24 cellular contexts compared by ENCODE assay signal in the genomic region with DNA sequence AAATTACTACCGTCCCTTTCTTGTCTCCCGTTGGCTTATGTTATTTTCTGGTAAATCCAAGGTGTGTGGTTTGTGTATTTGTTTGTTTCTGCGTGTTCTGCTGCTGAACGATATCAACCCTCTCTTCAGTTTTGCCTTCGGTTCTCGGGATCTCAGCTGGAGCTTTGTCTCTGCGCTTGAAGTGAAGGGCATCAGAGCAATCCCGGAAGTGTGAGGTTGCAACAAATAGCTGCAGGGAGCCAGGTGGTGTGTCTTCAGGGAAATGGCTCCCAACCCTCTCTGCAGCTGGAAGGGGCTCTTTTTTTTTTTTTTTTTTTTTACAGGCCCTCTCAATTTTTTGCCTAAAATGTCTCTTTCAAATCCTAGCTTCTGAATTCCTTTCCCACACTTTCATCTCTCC.
DNase-seq lines count a peak whose midpoint lies in the region; ATAC-seq, FAIRE-seq and TF ChIP-seq lines count a peak whose summit lies in the region.
"Had no signal": no experiment of that assay in that cellular context is flagged by ENCODE, and none has a peak within 500 bp of the region (broad histone marks: within the 10 kb centered on the region; RNA-seq: fewer than 3 reads in every experiment).

No MANE protein-coding gene starts in this region.

- peak overlapping the region; percentile 53 for H3K4me2 ChIP-seq in BLaER1
- peak overlapping the region; percentile 50 for H3K4me2 ChIP-seq in DND-41 (ENCODE audit: insufficient read depth, low read length)
- peak overlapping the region; percentile 44 for H3K4me2 ChIP-seq in Karpas-422 (ENCODE audit: low read depth, low read length, poor library complexity, severe bottlenecking)
- no peak overlapping the region for H3K4me2 ChIP-seq in HepG2 (ENCODE audit: low read depth, low read length)
- H3K4me2 ChIP-seq: A549, GM23338 had no signal

- H3K27ac Mint-ChIP-seq in activated CD8-positive, alpha-beta T cell treated with anti-CD3 and anti-CD28 coated beads, Interleukin-2, amount 10 ng/mL, durations not matched to agents 7 days and 5 days: no peak overlapping the region
- H3K27ac Mint-ChIP-seq: CD8-positive, alpha-beta T cell; GM23338; H9 had no signal

- H3K79me2 ChIP-seq in DND-41 (ENCODE audit: insufficient read depth, low read length) (no peaks in the 10 kb centered on the region), Karpas-422 (ENCODE audit: low read length) (no peaks in the 10 kb centered on the region), HepG2 (ENCODE audit: insufficient read depth, low read length) (no peaks in the 10 kb centered on the region)

- no peaks in the 10 kb centered on the region for H3K9me2 ChIP-seq in Karpas-422 (replicated peaks; ENCODE audit: insufficient read depth, low read length)

- TF ChIP-seq EP300 in HepG2 (IDR thresholded peaks at IDR 0.05; ENCODE audit: low read depth in 2 of 2, low read length in 2 of 2) (no peak), HepG2 (CRISPR knock-in tag; IDR thresholded peaks at IDR 0.05; ENCODE audit: borderline replicate concordance) (no peak)

- ATAC-seq in DND-41 (ENCODE audit: insufficient read depth, low read depth) (peak; percentile 100), lung (ENCODE audit: insufficient read depth, low FRiP score) (no peak), HepG2 (no peak)
- ATAC-seq in activated CD8-positive, alpha-beta T cell treated with anti-CD3 and anti-CD28 coated beads, Interleukin-2, amount 10 ng/mL, durations not matched to agents 7 days and 5 days: no peak
- ATAC-seq: A549; CD8-positive, alpha-beta T cell; GM12878; GM23338; HCT116 had no signal

- POLR2A ChIA-PET in HepG2 (lab: Yijun Ruan, JAX): no interaction called here
- POLR2A ChIA-PET in activated CD8-positive, alpha-beta T cell treated with anti-CD3 and anti-CD28 coated beads, Interleukin-2, amount 10 ng/mL, durations not matched to agents 7 days and 5 days (lab: Charles Lee): no interaction called here

- H3K4me1 ChIP-seq in BLaER1 (peaks cover 25% of the 10 kb centered on the region), DND-41 (ENCODE audit: insufficient read depth, low read length) (peaks cover 27% of the 10 kb centered on the region), Karpas-422 (ENCODE audit: low read length) (peaks cover 18% of the 10 kb centered on the region), lung (ENCODE audit: control insufficient read depth in 2 of 2, insufficient read depth in 2 of 2, low read length in 2 of 2) (no peaks in the 10 kb centered on the region), HepG2 (ENCODE audit: insufficient read depth, low read length) (no peaks in the 10 kb centered on the region)
- H3K4me1 ChIP-seq: A549, BE2C had no signal

- H3K4me3 ChIP-seq in BLaER1: peak overlapping the region; percentile 14; the same call in 1 of the 2 replicates
- H3K4me3 ChIP-seq in DND-41 (ENCODE audit: low read depth in 1 of 2, low read length in 2 of 2): peak overlapping the region in 1 of 2 experiments; percentile 21; a peak in 2 of 4 replicates
- H3K4me3 ChIP-seq in Karpas-422 (ENCODE audit: low read length): no peak overlapping the region
- H3K4me3 ChIP-seq in lung: no peak overlapping the region
- no peak overlapping the region for H3K4me3 ChIP-seq in HepG2 (replicated peaks in 1 of 3; ENCODE audit: insufficient read depth in 1 of 3, low read depth in 2 of 3, low read length in 3 of 3)
- H3K4me3 ChIP-seq: A549, GM12878, GM23338 had no signal

- H3K9ac ChIP-seq in BLaER1 (0 out of 2 replicates have a peak overlapping the region, but pooled peaks have one; percentile 5), DND-41 (ENCODE audit: low read depth, low read length) (peak overlapping the region; percentile 46), Karpas-422 (ENCODE audit: low read length) (no peak overlapping the region), HepG2 (ENCODE audit: insufficient read depth, low read depth, low read length) (no peak overlapping the region)

- H2AFZ ChIP-seq in DND-41 (ENCODE audit: low read depth, low read length): peak overlapping the region; percentile 71
- no peak overlapping the region for H2AFZ ChIP-seq in Karpas-422 (ENCODE audit: low read length)
- H2AFZ ChIP-seq in HepG2 (ENCODE audit: low read length): no peak overlapping the region
- H2AFZ ChIP-seq: GM23338 had no signal

- in situ Hi-C loops in HepG2 (cut with HindIII; ENCODE audit: extremely low pct_ligation_motif_present, low pct_unique_long_range_greater_than_20kb): no loop called here

- H3K9me3 Mint-ChIP-seq in activated CD8-positive, alpha-beta T cell treated with anti-CD3 and anti-CD28 coated beads, Interleukin-2, amount 10 ng/mL, durations not matched to agents 7 days and 5 days (ENCODE audit: insufficient read depth): no peaks in the 10 kb centered on the region
- H3K9me3 Mint-ChIP-seq: CD8-positive, alpha-beta T cell; GM23338 had no signal

- H3K36me3 ChIP-seq in BLaER1 (no peaks in the 10 kb centered on the region), DND-41 (ENCODE audit: insufficient read depth, low read length) (no peaks in the 10 kb centered on the region), Karpas-422 (ENCODE audit: insufficient read depth, low read length) (no peaks in the 10 kb centered on the region), lung (ENCODE audit: control insufficient read depth in 2 of 2, insufficient read depth in 2 of 2, low read length in 2 of 2) (no peaks in the 10 kb centered on the region), HepG2 (replicated peaks in 1 of 2; ENCODE audit: control insufficient read depth in 1 of 2, insufficient read depth in 2 of 2, low read length in 2 of 2) (no peaks in the 10 kb centered on the region)
- H3K36me3 ChIP-seq: BE2C had no signal

- DNase-seq in DND-41 (peak; percentile 86), Karpas-422 (no peak), lung (ENCODE audit: low spot score) (peak; percentile 2), HepG2 (ENCODE audit: low spot score) (no peak)
- DNase-seq in stimulated activated CD8-positive, alpha-beta memory T cell treated with anti-CD3 and anti-CD28 coated beads, Interleukin-4, amount 100 ng/mL, for 48 hours: no peak
- DNase-seq in activated CD8-positive, alpha-beta T cell treated with anti-CD3 and anti-CD28 coated beads, Interleukin-2, amount 10 ng/mL, durations not matched to agents 7 days and 5 days: no peak
- DNase-seq: 8988T; ACHN; AML-193; BE2C; Caco-2; CD4-positive, CD25-positive, alpha-beta regulatory T cell; CD8-positive, alpha-beta T cell; DMS153; EL; GDM1; H9 had no signal

- intact Hi-C loops in HepG2 (cut with micrococcal nuclease; ENCODE audit: unreplicated experiment): no loop called here

- no TSS peak for BruUV-seq in HepG2 (replicated peaks; lab: Mats Ljungman, UMichigan)

- CTCF ChIA-PET in HepG2 (lab: Yijun Ruan, JAX; ENCODE audit: low intra/inter-chr PET ratio, low total read pairs): no interaction called here
- CTCF ChIA-PET in activated CD8-positive, alpha-beta T cell treated with anti-CD3 and anti-CD28 coated beads, Interleukin-2, amount 10 ng/mL, durations not matched to agents 7 days and 5 days (lab: Charles Lee): no interaction called here

- no peak for TF ChIP-seq POLR2A in HepG2 (IDR thresholded peaks at IDR 0.05; ENCODE audit: insufficient read depth in 1 of 2, low read depth in 2 of 2, low read length in 2 of 2)

- no peaks in the 10 kb centered on the region for H3K36me3 Mint-ChIP-seq in activated CD8-positive, alpha-beta T cell treated with anti-CD3 and anti-CD28 coated beads, Interleukin-2, amount 10 ng/mL, durations not matched to agents 7 days and 5 days (ENCODE audit: low read depth)
- H3K36me3 Mint-ChIP-seq: CD4-positive, CD25-positive, alpha-beta regulatory T cell; CD8-positive, alpha-beta T cell had no signal

- WGBS in lung, 2 donors: 81 to 88% methylated on average over 8 of the region's 8 CpGs
- WGBS in HepG2 (ENCODE audit: low lambda C conversion rate): 8% methylated on average over 8 of the region's 8 CpGs

- FAIRE-seq in HepG2 (lab: Jason Lieb, UNC): no peak
- FAIRE-seq: A549, GM12878, GM19239 had no signal

- peaks cover 4% of the 10 kb centered on the region for H3K27me3 Mint-ChIP-seq in activated CD8-positive, alpha-beta T cell treated with anti-CD3 and anti-CD28 coated beads, Interleukin-2, amount 10 ng/mL, durations not matched to agents 7 days and 5 days (ENCODE audit: low read depth)

- peak overlapping the region; percentile 66 for H3K27ac ChIP-seq in BLaER1
- H3K27ac ChIP-seq in DND-41 (ENCODE audit: low read length): peak overlapping the region; percentile 92
- no peak overlapping the region for H3K27ac ChIP-seq in Karpas-422 (ENCODE audit: low read length)
- H3K27ac ChIP-seq in lung (ENCODE audit: low read depth in 1 of 2, low read length in 1 of 2): no peak overlapping the region
- no peak overlapping the region for H3K27ac ChIP-seq in HepG2 (ENCODE audit: extremely low read length, insufficient read depth, low read length)
- H3K27ac ChIP-seq: A549, C4-2B had no signal

- TF ChIP-seq RAD21 in HepG2 (CRISPR knock-in tag; IDR thresholded peaks at IDR 0.05): no peak

- H3K9me3 ChIP-seq in BLaER1 (peaks cover 13% of the 10 kb centered on the region), DND-41 (ENCODE audit: insufficient read depth, low read length, severe bottlenecking) (no peaks in the 10 kb centered on the region), Karpas-422 (ENCODE audit: low read length) (no peaks in the 10 kb centered on the region), lung (ENCODE audit: control insufficient read depth in 2 of 2, insufficient read depth in 1 of 2, low read length in 1 of 2) (peaks cover 0 to 1% of the 10 kb centered on the region in 2 donors), HepG2 (ENCODE audit: low read length) (no peaks in the 10 kb centered on the region)
- H3K9me3 ChIP-seq: A549, BE2C, Caco-2 had no signal

- H3K27me3 ChIP-seq in BLaER1: no peaks in the 10 kb centered on the region
- H3K27me3 ChIP-seq in DND-41 (ENCODE audit: insufficient read depth, low read length, poor library complexity): no peaks in the 10 kb centered on the region
- H3K27me3 ChIP-seq in Karpas-422 (ENCODE audit: low read length): no peaks in the 10 kb centered on the region
- no peaks in the 10 kb centered on the region for H3K27me3 ChIP-seq in lung (ENCODE audit: control insufficient read depth, insufficient read depth)
- H3K27me3 ChIP-seq in HepG2 (ENCODE audit: control insufficient read depth in 1 of 2, insufficient read depth in 2 of 2, low read length in 2 of 2): peaks cover 0 to 22% of the 10 kb centered on the region in 2 experiments; a peak in 2 of 5 replicates

- no peaks in the 10 kb centered on the region for H4K20me1 ChIP-seq in BLaER1
- H4K20me1 ChIP-seq in DND-41 (ENCODE audit: insufficient read depth, low read length): no peaks in the 10 kb centered on the region
- H4K20me1 ChIP-seq in Karpas-422 (ENCODE audit: insufficient read depth, low read depth, low read length): no peaks in the 10 kb centered on the region
- no peaks in the 10 kb centered on the region for H4K20me1 ChIP-seq in HepG2 (ENCODE audit: insufficient read depth, low read length)

- no peaks in the 10 kb centered on the region for H3K4me1 Mint-ChIP-seq in activated CD8-positive, alpha-beta T cell treated with anti-CD3 and anti-CD28 coated beads, Interleukin-2, amount 10 ng/mL, durations not matched to agents 7 days and 5 days (ENCODE audit: low read depth)

- no peak overlapping the region for H3K4me3 Mint-ChIP-seq in activated CD8-positive, alpha-beta T cell treated with anti-CD3 and anti-CD28 coated beads, Interleukin-2, amount 10 ng/mL, durations not matched to agents 7 days and 5 days
- H3K4me3 Mint-ChIP-seq: CD4-positive, CD25-positive, alpha-beta regulatory T cell; CD8-positive, alpha-beta T cell; GM23338; H9 had no signal

- TF ChIP-seq CTCF in DND-41 (IDR thresholded peaks at IDR 0.05; ENCODE audit: borderline replicate concordance, extremely low read depth, low read length, poor library complexity, severe bottlenecking): no peak
- TF ChIP-seq CTCF in lung (IDR thresholded peaks at IDR 0.05; ENCODE audit: control extremely low read depth, extremely low read depth): no peak
- no peak for TF ChIP-seq CTCF in HepG2 (CRISPR knock-in tag; IDR thresholded peaks at IDR 0.05)

Comparison
In these comparisons a context has a peak if more than half of its experiments do, and no peak if none do; other contexts are left out.
1. H3K27ac ChIP-seq: peak in BLaER1 (single experiment) and DND-41 (single experiment); none in Karpas-422 (single experiment), lung (0 of 2) and HepG2 (single experiment).
2. H3K9ac ChIP-seq: peak in BLaER1 (single experiment) and DND-41 (single experiment); none in Karpas-422 (single experiment) and HepG2 (single experiment).
3. DNase-seq: peak in DND-41 (single experiment) and lung (single experiment); none in Karpas-422 (single experiment), HepG2 (single experiment), stimulated activated CD8-positive, alpha-beta memory T cell treated with anti-CD3 and anti-CD28 coated beads, Interleukin-4, amount 100 ng/mL, for 48 hours (single experiment) and activated CD8-positive, alpha-beta T cell treated with anti-CD3 and anti-CD28 coated beads, Interleukin-2, amount 10 ng/mL, durations not matched to agents 7 days and 5 days (single experiment).